ENCODE assay signal across 14 cellular contexts in genomic region chr16:26672206-26672605, GRCh38.
DNase-seq lines count a peak whose midpoint lies in the region; ATAC-seq and TF ChIP-seq lines count a peak whose summit lies in the region.
"Had no signal": no experiment of that assay in that cellular context is flagged by ENCODE, and none has a peak within 500 bp of the region (broad histone marks: within the 10 kb centered on the region; RNA-seq: fewer than 3 reads in every experiment).

No MANE protein-coding gene starts in this region.

- TF ChIP-seq CTCF in activated CD8-positive, alpha-beta T cell treated with anti-CD3 and anti-CD28 coated beads for 36 hours (IDR thresholded peaks at IDR 0.05) = no peak
- no peak for TF ChIP-seq CTCF in colonic mucosa (IDR thresholded peaks at IDR 0.05)

- peaks cover 16% of the 10 kb centered on the region for H3K9me3 Mint-ChIP-seq in activated CD8-positive, alpha-beta T cell treated with anti-CD3 and anti-CD28 coated beads for 36 hours

- H3K36me3 ChIP-seq in colonic mucosa = no peaks in the 10 kb centered on the region

- H3K4me1 ChIP-seq in colonic mucosa = no peaks in the 10 kb centered on the region
- H3K4me1 ChIP-seq: parathyroid adenoma, testis had no signal

- CTCF ChIA-PET in activated CD8-positive, alpha-beta T cell treated with anti-CD3 and anti-CD28 coated beads for 36 hours (lab: Charles Lee) = interaction anchor here (1.3 kb wide), 1 partner anchor 27 kb away, joined by 6 read pairs; no protein-coding TSS in a partner anchor

- DNase-seq in NCI-H2107 (lab: John Stamatoyannopoulos, UW) (peak; percentile 31), germinal center (ENCODE audit: low spot score) (peak; percentile 30), colonic mucosa (no peak), DMS 273 (lab: John Stamatoyannopoulos, UW; ENCODE audit: unreplicated experiment) (no peak)
- DNase-seq in activated CD8-positive, alpha-beta T cell treated with anti-CD3 and anti-CD28 coated beads for 36 hours = peak; percentile 84
- DNase-seq in stimulated activated CD8-positive, alpha-beta memory T cell treated with anti-CD3 and anti-CD28 coated beads, Interleukin-12 subunit alpha, Interleukin-12 subunit beta, amount 100 ng/mL, for 4 hours (ENCODE audit: low read depth) = peak; percentile 6
- DNase-seq: amygdala, COR-L47, NCI-H1092 treated with DMSO at 0.1 percent for 48 hours, NCI-H510A treated with DMSO at 0.1 percent for 48 hours, testis had no signal

- H3K36me3 Mint-ChIP-seq in activated CD8-positive, alpha-beta T cell treated with anti-CD3 and anti-CD28 coated beads for 36 hours (ENCODE audit: low read depth) = peaks cover 4% of the 10 kb centered on the region

- ATAC-seq in activated CD8-positive, alpha-beta T cell treated with anti-CD3 and anti-CD28 coated beads for 36 hours = peak; percentile 79
- no peak for ATAC-seq in GM19397 (IDR thresholded peaks at IDR 0.05; ENCODE audit: unreplicated experiment)
- ATAC-seq: HCT116 had no signal

- no peak overlapping the region for H3K4me3 ChIP-seq in colonic mucosa
- H3K4me3 ChIP-seq: testis had no signal

- peak overlapping the region; percentile 88 for H3K27ac Mint-ChIP-seq in activated CD8-positive, alpha-beta T cell treated with anti-CD3 and anti-CD28 coated beads for 36 hours

- no peaks in the 10 kb centered on the region for H3K27me3 ChIP-seq in colonic mucosa
- H3K27me3 ChIP-seq: testis had no signal

- H3K9me3 ChIP-seq in colonic mucosa = no peaks in the 10 kb centered on the region
- H3K9me3 ChIP-seq: testis had no signal

- intact Hi-C loops in activated CD8-positive, alpha-beta T cell treated with anti-CD3 and anti-CD28 coated beads for 36 hours (cut with micrococcal nuclease) = no loop called here
- intact Hi-C loops in colonic mucosa (cut with DNase I) = no loop called here

- H3K4me3 Mint-ChIP-seq in activated CD8-positive, alpha-beta T cell treated with anti-CD3 and anti-CD28 coated beads for 36 hours = peak overlapping the region; percentile 2

- H3K27ac ChIP-seq in colonic mucosa = no peak overlapping the region
- H3K27ac ChIP-seq: parathyroid adenoma, testis had no signal

- no peak overlapping the region for H3K9ac ChIP-seq in colonic mucosa (ENCODE audit: low read depth in 2 of 2, low read length in 2 of 2)
- H3K9ac ChIP-seq: parathyroid adenoma had no signal

- peaks cover 30% of the 10 kb centered on the region for H3K4me1 Mint-ChIP-seq in activated CD8-positive, alpha-beta T cell treated with anti-CD3 and anti-CD28 coated beads for 36 hours (ENCODE audit: low read depth)

- no peaks in the 10 kb centered on the region for H3K27me3 Mint-ChIP-seq in activated CD8-positive, alpha-beta T cell treated with anti-CD3 and anti-CD28 coated beads for 36 hours

- POLR2A ChIA-PET in activated CD8-positive, alpha-beta T cell treated with anti-CD3 and anti-CD28 coated beads for 36 hours (lab: Charles Lee) = interaction anchor here (0.7 to 1.2 kb wide), 3 partner anchors 66 to 290 kb away, joined by 3 read pairs; no protein-coding TSS in a partner anchor

Comparison
In these comparisons a context has a peak if more than half of its experiments do, and no peak if none do; other contexts are left out.
1. DNase-seq: peak in NCI-H2107 (single experiment), activated CD8-positive, alpha-beta T cell treated with anti-CD3 and anti-CD28 coated beads for 36 hours (single experiment), germinal center (single experiment) and stimulated activated CD8-positive, alpha-beta memory T cell treated with anti-CD3 and anti-CD28 coated beads, Interleukin-12 subunit alpha, Interleukin-12 subunit beta, amount 100 ng/mL, for 4 hours (single experiment); none in colonic mucosa (single experiment) and DMS 273 (single experiment).